In the genomic region with DNA sequence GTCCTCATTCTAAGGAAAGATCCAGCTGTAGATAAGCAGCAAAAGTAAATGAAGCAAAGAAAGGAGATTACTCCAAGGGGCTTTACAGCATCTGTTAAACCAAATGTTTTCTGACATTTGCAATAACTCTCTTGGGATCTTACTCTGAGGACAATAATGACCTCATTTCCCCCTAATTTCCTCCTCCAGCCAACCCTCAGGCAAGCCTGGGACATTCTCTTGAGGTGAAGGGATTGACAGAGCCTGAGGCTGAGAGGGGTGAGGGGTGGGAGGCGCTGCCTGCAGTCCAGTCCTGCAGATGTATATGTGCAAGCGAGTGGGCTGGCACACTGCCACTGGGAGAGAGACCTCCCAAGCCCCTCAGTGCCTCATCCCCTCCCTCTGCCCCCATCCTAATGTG, we compare ENCODE assay signal across 1 cellular context.
TF ChIP-seq lines count a peak whose summit lies in the region.

No MANE protein-coding gene starts in this region.

TF ChIP-seq in HEK293, 187 proteins besides CTCF, POLR2A, EP300 and RAD21 (continued from another document):
- no peak for TF ChIP-seq ZNF174 (tag by site-specific recombination; IDR thresholded peaks at IDR 0.05)
